In the genomic region with DNA sequence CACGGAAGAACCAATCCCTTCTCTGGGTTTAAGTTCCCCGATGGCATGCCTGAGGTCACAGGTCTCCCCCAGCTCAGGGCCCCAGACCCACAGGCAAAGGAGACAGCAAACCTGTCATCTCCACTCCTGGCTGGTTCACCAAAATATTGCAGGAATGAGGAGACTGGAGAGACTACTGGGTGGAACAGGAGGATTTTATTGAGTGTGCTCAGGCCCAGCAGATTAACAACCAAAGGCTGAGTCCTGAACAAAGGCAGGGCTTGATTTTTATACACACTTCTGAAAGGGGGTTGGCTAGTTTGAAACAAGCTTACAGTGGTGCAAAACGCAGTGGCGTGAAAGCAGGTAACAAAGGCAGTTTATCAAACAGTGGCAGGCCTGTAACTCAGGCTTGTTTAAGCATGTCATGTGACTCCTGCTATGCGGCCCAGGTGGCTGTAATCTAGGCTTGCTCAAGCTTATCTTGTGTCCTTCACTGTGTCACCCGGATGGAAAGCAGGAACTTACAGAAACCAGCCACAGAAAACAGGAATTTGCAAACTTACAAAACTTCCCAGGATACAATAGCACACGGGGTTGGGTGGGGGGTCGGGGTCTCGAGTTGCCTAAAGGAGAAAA, we compare ENCODE assay signal across 1 cellular context.
TF ChIP-seq lines count a peak whose summit lies in the region.

No MANE protein-coding gene starts in this region.

TF ChIP-seq in H1, 55 proteins besides CTCF, POLR2A, EP300 and RAD21:
- TF ChIP-seq ASH2L (IDR thresholded peaks at IDR 0.05; ENCODE audit: low read length) (no peak), RXRA (IDR thresholded peaks at IDR 0.05; ENCODE audit: insufficient read depth, low read depth, low read length) (no peak), TCF12 (IDR thresholded peaks at IDR 0.05; ENCODE audit: low read depth, low read length) (0 out of 2 replicates have a peak, but pooled peaks have one; percentile 57), CHD2 (IDR thresholded peaks at IDR 0.05; ENCODE audit: low read length) (no peak), KDM5A (IDR thresholded peaks at IDR 0.05; ENCODE audit: low read length) (no peak), BCL11A (IDR thresholded peaks at IDR 0.05; ENCODE audit: low read depth in 2 of 2, low read length in 2 of 2) (no peak), SAP30 (IDR thresholded peaks at IDR 0.05; ENCODE audit: insufficient read depth, insufficient replicate concordance, low read length) (no peak), KDM4A (IDR thresholded peaks at IDR 0.05; ENCODE audit: low read depth, low read length, severe bottlenecking) (no peak), GTF2F1 (IDR thresholded peaks at IDR 0.05; ENCODE audit: borderline replicate concordance, low read depth, low read length) (no peak), SP2 (IDR thresholded peaks at IDR 0.05; ENCODE audit: low read length) (no peak), JUND (IDR thresholded peaks at IDR 0.05; ENCODE audit: low read length) (no peak), NRF1 (IDR thresholded peaks at IDR 0.05; ENCODE audit: low read depth, low read length) (no peak), TAF7 (optimal IDR thresholded peaks at IDR 0.05; ENCODE audit: borderline replicate concordance, low read depth, low read length) (no peak), BRCA1 (IDR thresholded peaks at IDR 0.05; ENCODE audit: low read depth, low read length) (no peak), CTBP2 (IDR thresholded peaks at IDR 0.05; ENCODE audit: borderline replicate concordance, insufficient read depth, insufficient read length, low read length) (no peak), POU5F1 (IDR thresholded peaks at IDR 0.05; ENCODE audit: low read depth, low read length) (peak; percentile 43; the same call in 1 of the 2 replicates), KDM1A (IDR thresholded peaks at IDR 0.05; ENCODE audit: borderline replicate concordance, low read length) (peak; percentile 72; the same call in 1 of the 2 replicates), HDAC2 (IDR thresholded peaks at IDR 0.05; ENCODE audit: borderline replicate concordance in 1 of 2, low read depth in 2 of 2, low read length in 2 of 2) (peak in 1 of 2 experiments; percentile 91; a peak in 1 of 4 replicates)
- TF ChIP-seq, protein P1, sequence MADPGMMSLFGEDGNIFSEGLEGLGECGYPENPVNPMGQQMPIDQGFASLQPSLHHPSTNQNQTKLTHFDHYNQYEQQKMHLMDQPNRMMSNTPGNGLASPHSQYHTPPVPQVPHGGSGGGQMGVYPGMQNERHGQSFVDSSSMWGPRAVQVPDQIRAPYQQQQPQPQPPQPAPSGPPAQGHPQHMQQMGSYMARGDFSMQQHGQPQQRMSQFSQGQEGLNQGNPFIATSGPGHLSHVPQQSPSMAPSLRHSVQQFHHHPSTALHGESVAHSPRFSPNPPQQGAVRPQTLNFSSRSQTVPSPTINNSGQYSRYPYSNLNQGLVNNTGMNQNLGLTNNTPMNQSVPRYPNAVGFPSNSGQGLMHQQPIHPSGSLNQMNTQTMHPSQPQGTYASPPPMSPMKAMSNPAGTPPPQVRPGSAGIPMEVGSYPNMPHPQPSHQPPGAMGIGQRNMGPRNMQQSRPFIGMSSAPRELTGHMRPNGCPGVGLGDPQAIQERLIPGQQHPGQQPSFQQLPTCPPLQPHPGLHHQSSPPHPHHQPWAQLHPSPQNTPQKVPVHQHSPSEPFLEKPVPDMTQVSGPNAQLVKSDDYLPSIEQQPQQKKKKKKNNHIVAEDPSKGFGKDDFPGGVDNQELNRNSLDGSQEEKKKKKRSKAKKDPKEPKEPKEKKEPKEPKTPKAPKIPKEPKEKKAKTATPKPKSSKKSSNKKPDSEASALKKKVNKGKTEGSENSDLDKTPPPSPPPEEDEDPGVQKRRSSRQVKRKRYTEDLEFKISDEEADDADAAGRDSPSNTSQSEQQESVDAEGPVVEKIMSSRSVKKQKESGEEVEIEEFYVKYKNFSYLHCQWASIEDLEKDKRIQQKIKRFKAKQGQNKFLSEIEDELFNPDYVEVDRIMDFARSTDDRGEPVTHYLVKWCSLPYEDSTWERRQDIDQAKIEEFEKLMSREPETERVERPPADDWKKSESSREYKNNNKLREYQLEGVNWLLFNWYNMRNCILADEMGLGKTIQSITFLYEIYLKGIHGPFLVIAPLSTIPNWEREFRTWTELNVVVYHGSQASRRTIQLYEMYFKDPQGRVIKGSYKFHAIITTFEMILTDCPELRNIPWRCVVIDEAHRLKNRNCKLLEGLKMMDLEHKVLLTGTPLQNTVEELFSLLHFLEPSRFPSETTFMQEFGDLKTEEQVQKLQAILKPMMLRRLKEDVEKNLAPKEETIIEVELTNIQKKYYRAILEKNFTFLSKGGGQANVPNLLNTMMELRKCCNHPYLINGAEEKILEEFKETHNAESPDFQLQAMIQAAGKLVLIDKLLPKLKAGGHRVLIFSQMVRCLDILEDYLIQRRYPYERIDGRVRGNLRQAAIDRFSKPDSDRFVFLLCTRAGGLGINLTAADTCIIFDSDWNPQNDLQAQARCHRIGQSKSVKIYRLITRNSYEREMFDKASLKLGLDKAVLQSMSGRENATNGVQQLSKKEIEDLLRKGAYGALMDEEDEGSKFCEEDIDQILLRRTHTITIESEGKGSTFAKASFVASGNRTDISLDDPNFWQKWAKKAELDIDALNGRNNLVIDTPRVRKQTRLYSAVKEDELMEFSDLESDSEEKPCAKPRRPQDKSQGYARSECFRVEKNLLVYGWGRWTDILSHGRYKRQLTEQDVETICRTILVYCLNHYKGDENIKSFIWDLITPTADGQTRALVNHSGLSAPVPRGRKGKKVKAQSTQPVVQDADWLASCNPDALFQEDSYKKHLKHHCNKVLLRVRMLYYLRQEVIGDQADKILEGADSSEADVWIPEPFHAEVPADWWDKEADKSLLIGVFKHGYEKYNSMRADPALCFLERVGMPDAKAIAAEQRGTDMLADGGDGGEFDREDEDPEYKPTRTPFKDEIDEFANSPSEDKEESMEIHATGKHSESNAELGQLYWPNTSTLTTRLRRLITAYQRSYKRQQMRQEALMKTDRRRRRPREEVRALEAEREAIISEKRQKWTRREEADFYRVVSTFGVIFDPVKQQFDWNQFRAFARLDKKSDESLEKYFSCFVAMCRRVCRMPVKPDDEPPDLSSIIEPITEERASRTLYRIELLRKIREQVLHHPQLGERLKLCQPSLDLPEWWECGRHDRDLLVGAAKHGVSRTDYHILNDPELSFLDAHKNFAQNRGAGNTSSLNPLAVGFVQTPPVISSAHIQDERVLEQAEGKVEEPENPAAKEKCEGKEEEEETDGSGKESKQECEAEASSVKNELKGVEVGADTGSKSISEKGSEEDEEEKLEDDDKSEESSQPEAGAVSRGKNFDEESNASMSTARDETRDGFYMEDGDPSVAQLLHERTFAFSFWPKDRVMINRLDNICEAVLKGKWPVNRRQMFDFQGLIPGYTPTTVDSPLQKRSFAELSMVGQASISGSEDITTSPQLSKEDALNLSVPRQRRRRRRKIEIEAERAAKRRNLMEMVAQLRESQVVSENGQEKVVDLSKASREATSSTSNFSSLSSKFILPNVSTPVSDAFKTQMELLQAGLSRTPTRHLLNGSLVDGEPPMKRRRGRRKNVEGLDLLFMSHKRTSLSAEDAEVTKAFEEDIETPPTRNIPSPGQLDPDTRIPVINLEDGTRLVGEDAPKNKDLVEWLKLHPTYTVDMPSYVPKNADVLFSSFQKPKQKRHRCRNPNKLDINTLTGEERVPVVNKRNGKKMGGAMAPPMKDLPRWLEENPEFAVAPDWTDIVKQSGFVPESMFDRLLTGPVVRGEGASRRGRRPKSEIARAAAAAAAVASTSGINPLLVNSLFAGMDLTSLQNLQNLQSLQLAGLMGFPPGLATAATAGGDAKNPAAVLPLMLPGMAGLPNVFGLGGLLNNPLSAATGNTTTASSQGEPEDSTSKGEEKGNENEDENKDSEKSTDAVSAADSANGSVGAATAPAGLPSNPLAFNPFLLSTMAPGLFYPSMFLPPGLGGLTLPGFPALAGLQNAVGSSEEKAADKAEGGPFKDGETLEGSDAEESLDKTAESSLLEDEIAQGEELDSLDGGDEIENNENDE (IDR thresholded peaks at IDR 0.05; ENCODE audit: insufficient replicate concordance, low read length) = no peak
- TF ChIP-seq, protein P2, sequence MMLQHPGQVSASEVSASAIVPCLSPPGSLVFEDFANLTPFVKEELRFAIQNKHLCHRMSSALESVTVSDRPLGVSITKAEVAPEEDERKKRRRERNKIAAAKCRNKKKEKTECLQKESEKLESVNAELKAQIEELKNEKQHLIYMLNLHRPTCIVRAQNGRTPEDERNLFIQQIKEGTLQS (IDR thresholded peaks at IDR 0.05; ENCODE audit: insufficient read depth, low read depth, low read length) = no peak
